ENCODE assay signal across 29 cellular contexts in genomic region chr15:80547264-80547663, GRCh38.
"Had no signal": no experiment of that assay in that cellular context is flagged by ENCODE, and none has a peak within 500 bp of the region (broad histone marks: within the 10 kb centered on the region; RNA-seq: fewer than 3 reads in every experiment).

No MANE protein-coding gene starts in this region.

- H3K27ac Mint-ChIP-seq: memory B cell; mesothelial cell of epicardium; naive B cell; nephron; neural progenitor cell; stimulated activated effector memory CD8-positive, alpha-beta T cell treated with anti-CD3 and anti-CD28 coated beads, Interleukin-12 subunit alpha, Interleukin-12 subunit beta, amount 100 ng/mL, for 72 hours had no signal

- H3K27ac ChIP-seq: coronary artery, esophagus muscularis mucosa, gastrocnemius medialis, neural progenitor cell, ovary, psoas muscle, sigmoid colon, stomach, thyroid gland, vagina had no signal

- H3K27me3 ChIP-seq: esophagus muscularis mucosa, gastrocnemius medialis, neural progenitor cell, ovary, sigmoid colon, stomach, thyroid gland, vagina had no signal

- H3K36me3 ChIP-seq: esophagus muscularis mucosa, gastrocnemius medialis, neural progenitor cell, ovary, sigmoid colon, stomach, thyroid gland, vagina had no signal

- H3K4me1 Mint-ChIP-seq: memory B cell; naive B cell; neural progenitor cell; stimulated activated effector memory CD8-positive, alpha-beta T cell treated with anti-CD3 and anti-CD28 coated beads, Interleukin-12 subunit alpha, Interleukin-12 subunit beta, amount 100 ng/mL, for 72 hours had no signal

- H3K4me1 ChIP-seq: esophagus muscularis mucosa, gastrocnemius medialis, neural progenitor cell, psoas muscle, vagina had no signal

- H3K9me3 Mint-ChIP-seq: memory B cell; stimulated activated effector memory CD8-positive, alpha-beta T cell treated with anti-CD3 and anti-CD28 coated beads, Interleukin-12 subunit alpha, Interleukin-12 subunit beta, amount 100 ng/mL, for 72 hours had no signal

- H3K36me3 Mint-ChIP-seq: memory B cell; naive B cell; stimulated activated effector memory CD8-positive, alpha-beta T cell treated with anti-CD3 and anti-CD28 coated beads, Interleukin-12 subunit alpha, Interleukin-12 subunit beta, amount 100 ng/mL, for 72 hours had no signal

- H3K9me3 ChIP-seq: esophagus muscularis mucosa, gastrocnemius medialis, mucosa of descending colon, ovary, psoas muscle, sigmoid colon, thyroid gland, vagina had no signal

- H3K4me3 Mint-ChIP-seq: memory B cell; mesothelial cell of epicardium; naive B cell; nephron; neural progenitor cell; stimulated activated effector memory CD8-positive, alpha-beta T cell treated with anti-CD3 and anti-CD28 coated beads, Interleukin-12 subunit alpha, Interleukin-12 subunit beta, amount 100 ng/mL, for 72 hours had no signal

- H2AFZ ChIP-seq: neural progenitor cell had no signal

- ATAC-seq: gastrocnemius medialis; left lobe of liver; mucosa of descending colon; psoas muscle; right cardiac atrium; stimulated activated effector memory CD8-positive, alpha-beta T cell treated with anti-CD3 and anti-CD28 coated beads, Interleukin-12 subunit alpha, Interleukin-12 subunit beta, amount 100 ng/mL, for 72 hours had no signal

- H3K4me2 ChIP-seq: neural progenitor cell had no signal

- H3K4me3 ChIP-seq: coronary artery, esophagus muscularis mucosa, gastrocnemius medialis, lung, mucosa of descending colon, neural progenitor cell, ovary, psoas muscle, sigmoid colon, stomach, thyroid gland, vagina had no signal

- DNase-seq: dermis blood vessel endothelial cell; effector memory CD4-positive, alpha-beta T cell; foreskin fibroblast; gastrocnemius medialis; head of caudate nucleus; kidney; mucosa of descending colon; naive B cell; ovary; posterior cingulate gyrus; psoas muscle; right cardiac atrium; sigmoid colon; stimulated activated CD4-positive, alpha-beta T cell treated with anti-CD3 and anti-CD28 coated beads, Interleukin-2, amount 100 ng/mL, for 24 hours; stimulated activated CD4-positive, alpha-beta T cell treated with anti-CD3 and anti-CD28 coated beads, Interleukin-4, amount 100 ng/mL, for 24 hours; stimulated activated naive CD4-positive, alpha-beta T cell treated with Interleukin-2 at 50 U/mL for 16 hours; stomach; thyroid gland; trophoblast cell had no signal
